Comparison of ENCODE assay signal across 9 cellular contexts in genomic region chr3:171704002-171704401, GRCh38.
DNase-seq lines count a peak whose midpoint lies in the region; ATAC-seq and TF ChIP-seq lines count a peak whose summit lies in the region.
"Had no signal": no experiment of that assay in that cellular context is flagged by ENCODE, and none has a peak within 500 bp of the region (broad histone marks: within the 10 kb centered on the region; RNA-seq: fewer than 3 reads in every experiment).

No MANE protein-coding gene starts in this region.

- H3K27me3 Mint-ChIP-seq in activated T-cell treated with anti-CD3 and anti-CD28 coated beads, Interleukin-2, amount 50 U/mL, for 24 hours: peaks cover 10% of the 10 kb centered on the region
- H3K27me3 Mint-ChIP-seq in stimulated activated naive B cell treated with anti-CD40 and anti-IgM and Interleukin-4, amounts not matched to agents 10 μg/mL and 1 μg/mL and 100 μg/mL, for 72 hours: no peaks in the 10 kb centered on the region

- no peaks in the 10 kb centered on the region for H4K20me1 ChIP-seq in Karpas-422 (ENCODE audit: insufficient read depth, low read depth, low read length)

- H3K4me1 ChIP-seq in Karpas-422 (ENCODE audit: low read length) (no peaks in the 10 kb centered on the region), tibial artery (peaks cover 0 to 28% (median 10%) of the 10 kb centered on the region in 4 donors)

- H3K4me3 ChIP-seq in Karpas-422 (ENCODE audit: low read length) (no peak overlapping the region), tibial artery (no peak overlapping the region)

- H3K9me3 ChIP-seq in Karpas-422 (ENCODE audit: low read length): no peaks in the 10 kb centered on the region
- H3K9me3 ChIP-seq in tibial artery: peaks cover 0 to 11% (median 0%) of the 10 kb centered on the region in 3 donors

- TF ChIP-seq CTCF in tibial artery (IDR thresholded peaks at IDR 0.05): peak; percentile 37 to 42

- H3K9ac ChIP-seq in Karpas-422 (ENCODE audit: low read length): no peak overlapping the region

- H3K27me3 ChIP-seq in Karpas-422 (ENCODE audit: low read length): no peaks in the 10 kb centered on the region
- no peaks in the 10 kb centered on the region for H3K27me3 ChIP-seq in tibial artery

- peaks cover 6% of the 10 kb centered on the region for H3K9me3 Mint-ChIP-seq in activated T-cell treated with anti-CD3 and anti-CD28 coated beads, Interleukin-2, amount 50 U/mL, for 24 hours
- no peaks in the 10 kb centered on the region for H3K9me3 Mint-ChIP-seq in stimulated activated naive B cell treated with anti-CD40 and anti-IgM and Interleukin-4, amounts not matched to agents 10 μg/mL and 1 μg/mL and 100 μg/mL, for 72 hours

- H3K36me3 ChIP-seq in Karpas-422 (ENCODE audit: insufficient read depth, low read length) (no peaks in the 10 kb centered on the region), tibial artery (peaks cover 0 to 17% (median 0%) of the 10 kb centered on the region in 3 donors)

- no peak overlapping the region for H3K4me2 ChIP-seq in Karpas-422 (ENCODE audit: low read depth, low read length, poor library complexity, severe bottlenecking)

- intact Hi-C loops in tibial artery (cut with DNase I; ENCODE audit: low total_unique reads): no loop called here

- H3K27ac Mint-ChIP-seq in activated T-cell treated with anti-CD3 and anti-CD28 coated beads, Interleukin-2, amount 50 U/mL, for 24 hours: no peak overlapping the region
- H3K27ac Mint-ChIP-seq in stimulated activated naive B cell treated with anti-CD40 and anti-IgM and Interleukin-4, amounts not matched to agents 10 μg/mL and 1 μg/mL and 100 μg/mL, for 72 hours: no peak overlapping the region
- H3K27ac Mint-ChIP-seq: activated naive CD8-positive, alpha-beta T cell had no signal

- H2AFZ ChIP-seq in Karpas-422 (ENCODE audit: low read length): no peak overlapping the region

- H3K4me1 Mint-ChIP-seq in activated T-cell treated with anti-CD3 and anti-CD28 coated beads, Interleukin-2, amount 50 U/mL, for 24 hours (ENCODE audit: low read depth): peaks cover 2% of the 10 kb centered on the region
- H3K4me1 Mint-ChIP-seq in stimulated activated naive B cell treated with anti-CD40 and anti-IgM and Interleukin-4, amounts not matched to agents 10 μg/mL and 1 μg/mL and 100 μg/mL, for 72 hours: no peaks in the 10 kb centered on the region

- H3K9me2 ChIP-seq in Karpas-422 (replicated peaks; ENCODE audit: insufficient read depth, low read length): no peaks in the 10 kb centered on the region

- H3K27ac ChIP-seq in Karpas-422 (ENCODE audit: low read length) (no peak overlapping the region), tibial artery (peak overlapping the region in 1 of 2 donors; percentile 33)

- H3K4me3 Mint-ChIP-seq in activated T-cell treated with anti-CD3 and anti-CD28 coated beads, Interleukin-2, amount 50 U/mL, for 24 hours: no peak overlapping the region
- H3K4me3 Mint-ChIP-seq in stimulated activated naive B cell treated with anti-CD40 and anti-IgM and Interleukin-4, amounts not matched to agents 10 μg/mL and 1 μg/mL and 100 μg/mL, for 72 hours: no peak overlapping the region
- H3K4me3 Mint-ChIP-seq: activated naive CD8-positive, alpha-beta T cell had no signal

- ATAC-seq in stimulated activated naive B cell treated with anti-CD40 and anti-IgM and Interleukin-4, amounts not matched to agents 10 μg/mL and 1 μg/mL and 100 μg/mL, for 72 hours (replicated peaks): no peak

- DNase-seq in activated T-cell treated with anti-CD3 and anti-CD28 coated beads, Interleukin-2, amount 50 U/mL, for 48 hours: peak; percentile 22 to 28
- no peak for DNase-seq in activated T-cell treated with anti-CD3 and anti-CD28 coated beads, Interleukin-2, amount 50 U/mL, for 24 hours
- DNase-seq in Karpas-422 (peak; percentile 65), UCSD-AML1 (lab: John Stamatoyannopoulos, UW; ENCODE audit: unreplicated experiment) (peak; percentile 23), germinal center (ENCODE audit: low spot score) (peak; percentile 4), tibial artery (no peak), NCI-H774 (lab: John Stamatoyannopoulos, UW) (no peak)
- DNase-seq in stimulated activated naive B cell treated with anti-CD40 and anti-IgM and Interleukin-4, amounts not matched to agents 10 μg/mL and 1 μg/mL and 100 μg/mL, for 72 hours: no peak

- no peaks in the 10 kb centered on the region for H3K36me3 Mint-ChIP-seq in activated T-cell treated with anti-CD3 and anti-CD28 coated beads, Interleukin-2, amount 50 U/mL, for 24 hours (ENCODE audit: low read depth)
- H3K36me3 Mint-ChIP-seq in stimulated activated naive B cell treated with anti-CD40 and anti-IgM and Interleukin-4, amounts not matched to agents 10 μg/mL and 1 μg/mL and 100 μg/mL, for 72 hours: no peaks in the 10 kb centered on the region
- H3K36me3 Mint-ChIP-seq: activated naive CD8-positive, alpha-beta T cell had no signal

- no peaks in the 10 kb centered on the region for H3K79me2 ChIP-seq in Karpas-422 (ENCODE audit: low read length)

Comparison
In these comparisons a context has a peak if more than half of its experiments do, and no peak if none do; other contexts are left out.
1. DNase-seq: peak in activated T-cell treated with anti-CD3 and anti-CD28 coated beads, Interleukin-2, amount 50 U/mL, for 48 hours (2 of 2), Karpas-422 (single experiment), UCSD-AML1 (single experiment) and germinal center (single experiment); none in activated T-cell treated with anti-CD3 and anti-CD28 coated beads, Interleukin-2, amount 50 U/mL, for 24 hours (single experiment), tibial artery (0 of 2), stimulated activated naive B cell treated with anti-CD40 and anti-IgM and Interleukin-4, amounts not matched to agents 10 μg/mL and 1 μg/mL and 100 μg/mL, for 72 hours (single experiment) and NCI-H774 (single experiment).